In genomic region chr7:23011222-23011924, GRCh38 we compare ENCODE assay signal across 1 cellular context.
TF ChIP-seq lines count a peak whose summit lies in the region.

No MANE protein-coding gene starts in this region.

TF ChIP-seq in GM12878, 131 proteins besides CTCF, POLR2A, EP300 and RAD21 (continued from another document):
- peak; percentile 8 for TF ChIP-seq SKIL (IDR thresholded peaks at IDR 0.05; ENCODE audit: low read depth, poor library complexity, severe bottlenecking)
TF ChIP-seq in GM12878: peak in this region for 2.
